8 cellular contexts compared by ENCODE assay signal in genomic region chr10:97427571-97428179, GRCh38. TPM values are rescaled to one million over a fixed set of nuclear protein-coding genes. Genes with fewer than 3 reads are reported as not detected.
DNase-seq lines count a peak whose midpoint lies in the region; ATAC-seq and TF ChIP-seq lines count a peak whose summit lies in the region.

No MANE protein-coding gene starts in this region.

- H3K27ac ChIP-seq in epithelial cell of prostate = peak overlapping the region; percentile 91

- H3K9me3 Mint-ChIP-seq in T-cell (no peaks in the 10 kb centered on the region), natural killer cell (no peaks in the 10 kb centered on the region)

- peaks cover 38 to 53% (median 45%) of the 10 kb centered on the region in 3 donors for H3K4me1 Mint-ChIP-seq in T-cell
- H3K4me1 Mint-ChIP-seq in natural killer cell = peaks cover 19 to 37% of the 10 kb centered on the region in 2 donors

- TF ChIP-seq CTCF in natural killer cell (IDR thresholded peaks at IDR 0.05) = no peak

- peak; percentile 60 for DNase-seq in stimulated activated CD4-positive, alpha-beta T cell treated with anti-CD3 and anti-CD28 coated beads, Interleukin-15, amount 100 ng/mL, for 24 hours
- DNase-seq in stimulated activated CD4-positive, alpha-beta T cell treated with anti-CD3 and anti-CD28 coated beads, Interleukin-2, amount 100 ng/mL, for 48 hours = no peak
- DNase-seq in T-cell = no peak
- no peak for DNase-seq in epithelial cell of prostate (ENCODE audit: low read depth, low spot score)
- DNase-seq in natural killer cell = no peak
- no peak for DNase-seq in cerebellar nuclear complex (lab: John Stamatoyannopoulos, UW)

- H3K27ac Mint-ChIP-seq in T-cell (peak overlapping the region; percentile 85 to 86), natural killer cell (peak overlapping the region; percentile 86 to 95)

- intact Hi-C loops in natural killer cell (cut with micrococcal nuclease) = loop anchor here (5.0 kb wide), 1 partner anchor 70 kb away; the partner anchor contains the start of genes MMS19 and UBTD1

- POLR2A ChIA-PET in T-cell (lab: Charles Lee) = interaction anchor here in 1 of 2 donors (1.9 kb wide), 1 partner anchor 27 kb away, joined by 8 read pairs; the partner anchor contains the start of gene RRP12

- peaks cover 19% of the 10 kb centered on the region for H3K36me3 Mint-ChIP-seq in T-cell
- no peaks in the 10 kb centered on the region for H3K36me3 Mint-ChIP-seq in natural killer cell

- H3K27me3 Mint-ChIP-seq in T-cell = peaks cover 0 to 2% of the 10 kb centered on the region in 2 donors
- H3K27me3 Mint-ChIP-seq in natural killer cell (ENCODE audit: low read depth in 2 of 2) = no peaks in the 10 kb centered on the region

- ATAC-seq in T-cell (replicated peaks in 1 of 4) (no peak), natural killer cell (no peak), GM18517 (IDR thresholded peaks at IDR 0.05; ENCODE audit: unreplicated experiment) (no peak), GM19467 (IDR thresholded peaks at IDR 0.05; ENCODE audit: unreplicated experiment) (no peak)

- H3K4me3 Mint-ChIP-seq in T-cell = peak overlapping the region; percentile 84 to 94 (median 87)
- H3K4me3 Mint-ChIP-seq in natural killer cell = peak overlapping the region; percentile 88

- CTCF ChIA-PET in T-cell (lab: Charles Lee) = interaction anchor here in 1 of 2 donors (0.5 to 0.7 kb wide), 2 partner anchors 14 to 40 kb away, joined by 3 read pairs; no protein-coding TSS in a partner anchor

RNA-seq across cellular contexts. Expression of gene PGAM1, which starts 1.7 kb away (rescaled TPM):
- total RNA-seq in T-cell (100 to 1,000 TPM in 1 of 5 donors, 10 to 100 TPM in 4; 66.3 to 108 (median 94.8) TPM), natural killer cell (100 to 1,000 TPM in 1 of 3 donors, 10 to 100 TPM in 2; 92.6 to 104 (median 96.0) TPM)

RNA-seq across cellular contexts. Expression of gene EXOSC1, which starts 18.1 kb away (rescaled TPM):
- 10 to 100 TPM; 32.2 to 51.0 (median 46.8) TPM for total RNA-seq in T-cell
- 10 to 100 TPM; 36.9 to 44.4 (median 37.6) TPM for total RNA-seq in natural killer cell

RNA-seq across cellular contexts. Expression of gene ZDHHC16, which starts 18.3 kb away (rescaled TPM):
- total RNA-seq in T-cell = 10 to 100 TPM; 16.1 to 38.8 (median 36.2) TPM
- 10 to 100 TPM; 11.3 to 18.7 (median 12.7) TPM for total RNA-seq in natural killer cell

RNA-seq across cellular contexts. Expression of gene RRP12, which starts 26.5 kb away (rescaled TPM):
- total RNA-seq in T-cell (10 to 100 TPM; 25.9 to 91.4 (median 33.5) TPM), natural killer cell (100 to 1,000 TPM in 1 of 3 donors, 10 to 100 TPM in 2; 60.1 to 234 (median 79.2) TPM)
